In genomic region chr10:116886772-116887171, GRCh38 we compare ENCODE assay signal across 30 cellular contexts. TPM values are rescaled to one million over a fixed set of nuclear protein-coding genes. Genes with fewer than 3 reads are reported as not detected.
"Had no signal": no experiment of that assay in that cellular context is flagged by ENCODE, and none has a peak within 500 bp of the region (broad histone marks: within the 10 kb centered on the region; RNA-seq: fewer than 3 reads in every experiment).

No MANE protein-coding gene starts in this region.

- H3K9me3 Mint-ChIP-seq: activated CD8-positive, alpha-beta T cell treated with anti-CD3 and anti-CD28 coated beads for 36 hours; activated T-cell treated with anti-CD3 and anti-CD28 coated beads, Interleukin-2, amount 50 U/mL, for 4 hours; activated T-helper 17 cell treated with anti-CD3 and anti-CD28 coated beads, Interleukin-2, amount 50 U/mL, for 72 hours; natural killer cell; neural progenitor cell; stimulated activated memory B cell treated with anti-CD40 and anti-IgM and Interleukin-4, amounts not matched to agents 10 μg/mL and 1 μg/mL and 100 μg/mL, for 72 hours had no signal

- DNase-seq: activated CD4-positive, alpha-beta T cell treated with anti-CD3 and anti-CD28 coated beads, Interleukin-2, amount 50 U/mL, for 1 hour; activated CD8-positive, alpha-beta T cell treated with anti-CD3 and anti-CD28 coated beads for 36 hours; activated gamma-delta T cell treated with Interleukin-2 at 50 U/mL for 16 hours; activated naive CD4-positive, alpha-beta T cell treated with anti-CD3 and anti-CD28 coated beads, Interleukin-2, amount 50 U/mL, for 16 hours; activated T-cell treated with anti-CD3 and anti-CD28 coated beads, Interleukin-2, amount 50 U/mL, for 4 hours; amniotic stem cell; brain microvascular endothelial cell; cortex of kidney; esophagus squamous epithelium; foreskin melanocyte; immature natural killer cell; kidney; left colon; natural killer cell; occipital lobe; stimulated activated CD4-positive, alpha-beta T cell treated with anti-CD3 and anti-CD28 coated beads, Interleukin-1b, Interleukin-23, amount 100 ng/mL, for 48 hours; stimulated activated CD4-positive, alpha-beta T cell treated with anti-CD3 and anti-CD28 coated beads, Interleukin-4, amount 100 ng/mL, for 4 hours; stimulated activated CD8-positive, alpha-beta memory T cell treated with anti-CD3 and anti-CD28 coated beads, Interleukin-4, amount 100 ng/mL, for 48 hours; T-helper 17 cell; tibial artery; upper lobe of right lung had no signal

- H3K4me3 Mint-ChIP-seq: activated CD8-positive, alpha-beta T cell treated with anti-CD3 and anti-CD28 coated beads for 36 hours; activated T-cell treated with anti-CD3 and anti-CD28 coated beads, Interleukin-2, amount 50 U/mL, for 4 hours; activated T-helper 17 cell treated with anti-CD3 and anti-CD28 coated beads, Interleukin-2, amount 50 U/mL, for 72 hours; immature natural killer cell; natural killer cell; neural progenitor cell; stimulated activated memory B cell treated with anti-CD40 and anti-IgM and Interleukin-4, amounts not matched to agents 10 μg/mL and 1 μg/mL and 100 μg/mL, for 72 hours; T-helper 17 cell had no signal

- H3K36me3 ChIP-seq: brain microvascular endothelial cell, esophagus squamous epithelium, neural progenitor cell, right atrium auricular region, tibial artery, upper lobe of right lung had no signal

- H3K27ac Mint-ChIP-seq: activated CD8-positive, alpha-beta T cell treated with anti-CD3 and anti-CD28 coated beads for 36 hours; activated T-helper 17 cell treated with anti-CD3 and anti-CD28 coated beads, Interleukin-2, amount 50 U/mL, for 72 hours; immature natural killer cell; natural killer cell; neural progenitor cell; stimulated activated memory B cell treated with anti-CD40 and anti-IgM and Interleukin-4, amounts not matched to agents 10 μg/mL and 1 μg/mL and 100 μg/mL, for 72 hours; T-helper 17 cell had no signal

- H3K9ac ChIP-seq: neural progenitor cell had no signal

- FAIRE-seq: astrocyte, kidney had no signal

- H3K4me2 ChIP-seq: neural progenitor cell, smooth muscle cell had no signal

- H3K27ac ChIP-seq: brain microvascular endothelial cell, esophagus squamous epithelium, neural progenitor cell, right atrium auricular region, suprapubic skin, tibial artery, upper lobe of right lung had no signal

- H3K4me3 ChIP-seq: esophagus squamous epithelium, neural progenitor cell, right atrium auricular region, smooth muscle cell, suprapubic skin, tibial artery, upper lobe of right lung had no signal

- H3K9me3 ChIP-seq: esophagus squamous epithelium, right atrium auricular region, suprapubic skin, tibial artery, upper lobe of right lung had no signal

- H3K4me1 ChIP-seq: right atrium auricular region, upper lobe of right lung had no signal

- H3K27me3 ChIP-seq: brain microvascular endothelial cell, esophagus squamous epithelium, neural progenitor cell, right atrium auricular region, suprapubic skin, tibial artery, upper lobe of right lung had no signal

- H3K36me3 Mint-ChIP-seq: immature natural killer cell; natural killer cell; neural progenitor cell; stimulated activated memory B cell treated with anti-CD40 and anti-IgM and Interleukin-4, amounts not matched to agents 10 μg/mL and 1 μg/mL and 100 μg/mL, for 72 hours had no signal

- H2AFZ ChIP-seq: neural progenitor cell had no signal

- ATAC-seq: activated CD8-positive, alpha-beta T cell treated with anti-CD3 and anti-CD28 coated beads for 36 hours; activated T-cell treated with anti-CD3 and anti-CD28 coated beads, Interleukin-2, amount 50 U/mL, for 4 hours; activated T-helper 17 cell treated with anti-CD3 and anti-CD28 coated beads, Interleukin-2, amount 50 U/mL, for 72 hours; left colon; natural killer cell; stimulated activated memory B cell treated with anti-CD40 and anti-IgM and Interleukin-4, amounts not matched to agents 10 μg/mL and 1 μg/mL and 100 μg/mL, for 72 hours; T-helper 17 cell; upper lobe of right lung had no signal

- H3K4me1 Mint-ChIP-seq: activated T-helper 17 cell treated with anti-CD3 and anti-CD28 coated beads, Interleukin-2, amount 50 U/mL, for 72 hours; immature natural killer cell; natural killer cell; stimulated activated memory B cell treated with anti-CD40 and anti-IgM and Interleukin-4, amounts not matched to agents 10 μg/mL and 1 μg/mL and 100 μg/mL, for 72 hours; T-helper 17 cell had no signal

RNA-seq across cellular contexts. Expression of gene ENO4, which starts 37.5 kb away (rescaled TPM):
- total RNA-seq: activated CD8-positive, alpha-beta T cell treated with anti-CD3 and anti-CD28 coated beads for 36 hours; activated T-cell treated with anti-CD3 and anti-CD28 coated beads, Interleukin-2, amount 50 U/mL, for 4 hours; activated T-helper 17 cell treated with anti-CD3 and anti-CD28 coated beads, Interleukin-2, amount 50 U/mL, for 72 hours; cardiac septum; mononuclear cell; natural killer cell; T-helper 17 cell; upper lobe of right lung had no signal
- polyA plus RNA-seq: immature natural killer cell had no signal
